In genomic region chr19:11088508-11089253, GRCh38 we compare ENCODE assay signal across 8 cellular contexts. TPM values are rescaled to one million over a fixed set of nuclear protein-coding genes. Genes with fewer than 3 reads are reported as not detected.
DNase-seq lines count a peak whose midpoint lies in the region; ATAC-seq and TF ChIP-seq lines count a peak whose summit lies in the region.

No MANE protein-coding gene starts in this region.

- H3K4me1 ChIP-seq in colonic mucosa (peaks cover 3% of the 10 kb centered on the region), uterus (peaks cover 5 to 7% of the 10 kb centered on the region in 2 donors)

- no peaks in the 10 kb centered on the region for H3K36me3 ChIP-seq in colonic mucosa
- H3K36me3 ChIP-seq in uterus, result no peaks in the 10 kb centered on the region

- ATAC-seq in activated CD4-positive, CD25-positive, alpha-beta regulatory T cell treated with anti-CD3 and anti-CD28 coated beads, Interleukin-2, amount 50 U/mL, for 24 hours, result no peak
- ATAC-seq in esophagus mucosa, result no peak

- H3K36me3 Mint-ChIP-seq in mesothelial cell of epicardium, result peaks cover 1% of the 10 kb centered on the region

- no peaks in the 10 kb centered on the region for H3K9me3 Mint-ChIP-seq in mesothelial cell of epicardium

- peak overlapping the region; percentile 98 for H3K27ac Mint-ChIP-seq in mesothelial cell of epicardium

- peak in 10 of 14 donors; percentile 20 to 68 (median 54) for DNase-seq in C1 segment of cervical spinal cord (lab: John Stamatoyannopoulos, UW)
- peak; percentile 31 for DNase-seq in NAMALWA (ENCODE audit: low spot score)
- DNase-seq in colonic mucosa, result peak; percentile 51
- no peak for DNase-seq in mesothelial cell of epicardium (ENCODE audit: low spot score in 2 of 2, unreplicated experiment in 2 of 2)
- no peak for DNase-seq in uterus
- no peak for DNase-seq in SK-N-DZ (ENCODE audit: low spot score)

- no peak for TF ChIP-seq CTCF in colonic mucosa (IDR thresholded peaks at IDR 0.05)
- no peak for TF ChIP-seq CTCF in mesothelial cell of epicardium (IDR thresholded peaks at IDR 0.05; ENCODE audit: unreplicated experiment)
- TF ChIP-seq CTCF in uterus (IDR thresholded peaks at IDR 0.05), result no peak

- H3K4me1 Mint-ChIP-seq in mesothelial cell of epicardium, result peaks cover 28% of the 10 kb centered on the region

- H3K27me3 ChIP-seq in colonic mucosa, result no peaks in the 10 kb centered on the region
- no peaks in the 10 kb centered on the region for H3K27me3 ChIP-seq in uterus

- peak overlapping the region; percentile 93 for H3K27ac ChIP-seq in colonic mucosa
- peak overlapping the region; percentile 94 to 99 for H3K27ac ChIP-seq in uterus

- TF ChIP-seq POLR2A in uterus (IDR thresholded peaks at IDR 0.05), result no peak

- H3K4me3 ChIP-seq in colonic mucosa, result peak overlapping the region; percentile 70
- H3K4me3 ChIP-seq in uterus, result peak overlapping the region; percentile 69 to 70

- intact Hi-C loops in colonic mucosa (cut with DNase I), result no loop called here
- intact Hi-C loops in uterus (cut with DNase I; ENCODE audit: low total_unique reads), result no loop called here

- peak overlapping the region; percentile 91 for H3K4me3 Mint-ChIP-seq in mesothelial cell of epicardium

- H3K27me3 Mint-ChIP-seq in mesothelial cell of epicardium (ENCODE audit: low read depth), result no peaks in the 10 kb centered on the region

- H3K9ac ChIP-seq in colonic mucosa (ENCODE audit: low read depth in 2 of 2, low read length in 2 of 2), result peak overlapping the region; percentile 37 to 85

- H3K9me3 ChIP-seq in colonic mucosa, result no peaks in the 10 kb centered on the region
- H3K9me3 ChIP-seq in uterus, result no peaks in the 10 kb centered on the region

RNA-seq across cellular contexts. Expression of gene LDLR, which starts 0.6 kb away (rescaled TPM):
- total RNA-seq in colonic mucosa (100 to 1,000 TPM in 1 of 2 donors, 10 to 100 TPM in 1; 65.0 to 190 TPM), mesothelial cell of epicardium (89.5 to 99.2 TPM (median 95.1 TPM) in 3 replicates), uterus (10 to 100 TPM in 3 of 4 donors, 1 to 10 TPM in 1; 7.9 to 55.3 (median 48.8) TPM), esophagus mucosa (117 TPM)
- 23.7 and 27.5 TPM in 2 replicates for polyA plus RNA-seq in SK-N-DZ (2014; cell fraction: cytosol; rRNA removed)
- polyA plus RNA-seq in SK-N-DZ (2014; cell fraction: nucleus; rRNA removed), result 14.4 and 19.8 TPM in 2 replicates

Comparison
In these comparisons a context has a peak if more than half of its experiments do, and no peak if none do; other contexts are left out.
1. DNase-seq: peak in C1 segment of cervical spinal cord (10 of 14), NAMALWA (single experiment) and colonic mucosa (single experiment); none in mesothelial cell of epicardium (0 of 2), uterus (0 of 2) and SK-N-DZ (single experiment).